2 cellular contexts compared by ENCODE assay signal in the genomic region with DNA sequence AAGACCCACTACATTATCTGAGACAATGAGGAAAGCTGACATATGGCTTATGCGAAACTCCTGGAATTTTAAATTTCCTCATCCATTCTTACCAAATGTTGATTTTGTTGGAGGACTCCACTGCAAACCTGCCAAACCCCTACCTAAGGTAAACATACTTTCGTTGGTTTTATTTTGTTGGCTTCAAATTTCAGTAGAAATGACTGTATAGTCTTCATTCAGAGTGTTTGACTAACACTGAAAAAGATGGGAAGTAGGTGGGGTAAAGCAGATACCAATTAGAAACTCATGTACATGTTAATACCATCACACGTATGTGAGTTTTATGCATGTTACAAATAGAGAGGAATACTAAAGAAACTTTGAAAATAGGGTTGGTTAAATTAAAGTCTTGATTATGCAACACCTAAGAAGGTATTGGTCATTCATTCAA. TPM values are rescaled to one million over a fixed set of nuclear protein-coding genes. Genes with fewer than 3 reads are reported as not detected.
"Had no signal": no experiment of that assay in that cellular context is flagged by ENCODE, and none has a peak within 500 bp of the region (broad histone marks: within the 10 kb centered on the region; RNA-seq: fewer than 3 reads in every experiment).

No MANE protein-coding gene starts in this region.

RNA-seq across cellular contexts. Expression of a gene that starts 2.3 kb away (rescaled TPM):
- total RNA-seq: SK-MEL-5 had no signal
- polyA plus RNA-seq: SK-N-SH had no signal
